Comparison of ENCODE assay signal across 12 cellular contexts in the genomic region with DNA sequence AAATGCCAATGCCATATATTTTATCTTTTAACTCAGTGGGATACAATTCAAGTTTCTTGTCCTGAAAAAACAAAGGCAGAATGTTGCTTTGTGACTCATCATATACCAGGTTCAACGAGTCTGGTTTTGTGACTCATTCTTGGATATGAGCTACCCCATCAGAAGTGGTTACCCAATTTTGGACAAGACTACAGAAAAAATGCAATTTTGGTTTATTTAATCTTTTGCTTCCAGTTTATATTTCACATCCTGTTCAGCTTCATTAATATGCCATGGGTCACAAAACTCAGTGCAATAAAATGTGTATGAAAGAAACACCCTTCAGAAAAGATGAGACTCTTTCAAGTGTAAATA. TPM values are rescaled to one million over a fixed set of nuclear protein-coding genes. Genes with fewer than 3 reads are reported as not detected.
DNase-seq lines count a peak whose midpoint lies in the region; ATAC-seq and TF ChIP-seq lines count a peak whose summit lies in the region.
"Had no signal": no experiment of that assay in that cellular context is flagged by ENCODE, and none has a peak within 500 bp of the region (broad histone marks: within the 10 kb centered on the region; RNA-seq: fewer than 3 reads in every experiment).

No MANE protein-coding gene starts in this region.

- H3K9me3 ChIP-seq in thoracic aorta, result no peaks in the 10 kb centered on the region
- H3K9me3 ChIP-seq: BLaER1 treated with 17β-estradiol and CSF1 and Interleukin-3, amounts not matched to agents 10 nM and 100 nM had no signal

- no peaks in the 10 kb centered on the region for H3K4me1 Mint-ChIP-seq in activated T-cell treated with anti-CD3 and anti-CD28 coated beads, Interleukin-2, amount 50 U/mL, for 4 hours (ENCODE audit: low read depth)

- ATAC-seq in activated T-cell treated with anti-CD3 and anti-CD28 coated beads, Interleukin-2, amount 50 U/mL, for 4 hours, result peak; percentile 18 to 34
- ATAC-seq in thoracic aorta (ENCODE audit: insufficient number of reproducible peaks, low FRiP score, low read depth) (peak; percentile 97), GM19452 (IDR thresholded peaks at IDR 0.05; ENCODE audit: unreplicated experiment) (no peak)

- no peaks in the 10 kb centered on the region for H3K36me3 Mint-ChIP-seq in activated T-cell treated with anti-CD3 and anti-CD28 coated beads, Interleukin-2, amount 50 U/mL, for 4 hours (ENCODE audit: insufficient read depth)

- H3K27me3 Mint-ChIP-seq in activated T-cell treated with anti-CD3 and anti-CD28 coated beads, Interleukin-2, amount 50 U/mL, for 4 hours (ENCODE audit: low read depth), result peaks cover 19% of the 10 kb centered on the region

- peaks cover 70% of the 10 kb centered on the region for H3K36me3 ChIP-seq in thoracic aorta

- H3K4me1 ChIP-seq in thoracic aorta (ENCODE audit: control insufficient read depth in 1 of 2, low read depth in 2 of 2), result peaks cover 4 to 52% of the 10 kb centered on the region in 2 donors

- H3K4me3 ChIP-seq in fibroblast of pulmonary artery (replicated peaks; ENCODE audit: low read depth, low read length) (no peak overlapping the region), thoracic aorta (no peak overlapping the region)
- H3K4me3 ChIP-seq: BLaER1 treated with 17β-estradiol and CSF1 and Interleukin-3, amounts not matched to agents 10 nM and 100 nM had no signal

- H3K9me3 Mint-ChIP-seq in activated T-cell treated with anti-CD3 and anti-CD28 coated beads, Interleukin-2, amount 50 U/mL, for 4 hours, result no peaks in the 10 kb centered on the region
- H3K9me3 Mint-ChIP-seq: T-helper 2 cell treated with Interferon-gamma antibody and Interleukin-4, amounts not matched to agents 5 μg/mL and 100 μg/mL, for 36 hours had no signal

- TF ChIP-seq CTCF in fibroblast of pulmonary artery (IDR thresholded peaks at IDR 0.05; ENCODE audit: low read length, missing control alignments) (no peak), thoracic aorta (IDR thresholded peaks at IDR 0.05) (no peak)

- H3K27ac ChIP-seq in thoracic aorta, result peak overlapping the region; percentile 51 to 62

- H3K4me3 Mint-ChIP-seq in activated T-cell treated with anti-CD3 and anti-CD28 coated beads, Interleukin-2, amount 50 U/mL, for 4 hours, result no peak overlapping the region
- H3K4me3 Mint-ChIP-seq: T-helper 2 cell treated with Interferon-gamma antibody and Interleukin-4, amounts not matched to agents 5 μg/mL and 100 μg/mL, for 36 hours had no signal

- H3K27me3 ChIP-seq in thoracic aorta (replicated peaks; ENCODE audit: insufficient read depth), result no peaks in the 10 kb centered on the region
- H3K27me3 ChIP-seq: BLaER1 treated with 17β-estradiol and CSF1 and Interleukin-3, amounts not matched to agents 10 nM and 100 nM had no signal

- no peak for DNase-seq in activated T-cell treated with anti-CD3 and anti-CD28 coated beads, Interleukin-2, amount 50 U/mL, for 4 hours
- DNase-seq in activated T-cell treated with anti-CD3 and anti-CD28 coated beads for 4 hours (no peak), SW 1271 (lab: John Stamatoyannopoulos, UW) (peak; percentile 21 to 78), fibroblast of pulmonary artery (ENCODE audit: low read depth) (peak; percentile 95), thoracic aorta (ENCODE audit: low spot score) (no peak), NCI-H524 treated with DMSO at 0.1 percent for 48 hours (lab: John Stamatoyannopoulos, UW) (no peak), superior temporal gyrus (ENCODE audit: extremely low spot score) (no peak)
- DNase-seq: NCI-H1436 treated with DMSO at 0.1 percent for 48 hours; stimulated activated naive CD4-positive, alpha-beta T cell treated with Interleukin-2 at 50 U/mL for 16 hours had no signal

RNA-seq across cellular contexts. Expression of a gene that starts 25.0 kb away (rescaled TPM):
- total RNA-seq in activated T-cell treated with anti-CD3 and anti-CD28 coated beads, Interleukin-2, amount 50 U/mL, for 4 hours, result 1 to 10 TPM; 3.0 to 4.6 (median 3.9) TPM
- 1,000 to 10,000 TPM; 6,415 to 8,882 TPM for total RNA-seq in thoracic aorta

Comparison
In these comparisons a context has a peak if more than half of its experiments do, and no peak if none do; other contexts are left out.
1. DNase-seq: peak in SW 1271 (2 of 2) and fibroblast of pulmonary artery (single experiment); none in activated T-cell treated with anti-CD3 and anti-CD28 coated beads, Interleukin-2, amount 50 U/mL, for 4 hours (single experiment), activated T-cell treated with anti-CD3 and anti-CD28 coated beads for 4 hours (single experiment), thoracic aorta (single experiment), NCI-H524 treated with DMSO at 0.1 percent for 48 hours (single experiment) and superior temporal gyrus (single experiment).
2. RNA of a gene that starts 25.0 kb away (total RNA-seq): 6,415 to 8,882 TPM in thoracic aorta; 3.0 to 4.6 TPM in activated T-cell treated with anti-CD3 and anti-CD28 coated beads, Interleukin-2, amount 50 U/mL, for 4 hours; every median in the first group is over 1,000 times any median in the second.